Comparison of ENCODE assay signal across 23 cellular contexts in the genomic region with DNA sequence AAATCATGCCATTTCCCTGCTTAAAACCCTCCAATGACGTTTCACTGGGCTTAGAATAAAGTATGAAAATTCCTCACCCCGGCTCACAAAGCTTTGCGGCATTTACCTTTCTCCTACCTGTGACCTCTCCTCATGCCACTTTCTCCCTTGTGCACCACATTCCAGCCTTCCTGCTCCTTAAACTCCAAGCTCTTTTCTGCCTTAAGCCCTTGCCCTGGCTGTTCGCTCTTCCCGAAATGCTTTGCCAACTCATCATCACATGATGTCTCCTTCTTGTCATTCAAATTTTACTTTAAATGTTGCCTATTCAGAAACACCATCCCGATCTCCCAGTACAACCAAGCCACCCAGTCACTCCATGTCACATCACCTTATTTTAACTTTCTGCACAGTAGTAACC. TPM values are rescaled to one million over a fixed set of nuclear protein-coding genes. Genes with fewer than 3 reads are reported as not detected.
DNase-seq lines count a peak whose midpoint lies in the region; ATAC-seq and TF ChIP-seq lines count a peak whose summit lies in the region.
"Had no signal": no experiment of that assay in that cellular context is flagged by ENCODE, and none has a peak within 500 bp of the region (broad histone marks: within the 10 kb centered on the region; RNA-seq: fewer than 3 reads in every experiment).

No MANE protein-coding gene starts in this region.

- no peaks in the 10 kb centered on the region for H4K20me1 ChIP-seq in mammary epithelial cell (ENCODE audit: insufficient read depth, low read length)

- H3K4me1 Mint-ChIP-seq in endodermal cell, result peaks cover 5% of the 10 kb centered on the region

- no peak overlapping the region for H3K27ac Mint-ChIP-seq in endodermal cell
- H3K27ac Mint-ChIP-seq: CD8-positive, alpha-beta T cell; dendritic cell treated with granulocyte-macrophage colony-stimulating factor and Interleukin-4, amounts not matched to agents 40 ng/mL and 50 ng/mL, for 4 days; natural killer cell treated with Interleukin-12 subunit alpha and Interleukin-12 subunit beta and Interleukin-15 and Interleukin-18, amount 100 ng/mL, for 72 hours; type B pancreatic cell had no signal

- no TSS peak for BruUV-seq in mammary epithelial cell (replicated peaks; lab: Mats Ljungman, UMichigan)

- H3K9ac ChIP-seq in mammary epithelial cell (ENCODE audit: insufficient read depth, low read length) (no peak overlapping the region), endodermal cell (ENCODE audit: extremely low read depth, low read length, poor library complexity, severe bottlenecking) (no peak overlapping the region), mucosa of stomach (ENCODE audit: low read length) (peak overlapping the region; percentile 96)

- H3K27me3 ChIP-seq in breast epithelium (no peaks in the 10 kb centered on the region), mammary epithelial cell (ENCODE audit: insufficient read depth, low read length) (peaks cover 23% of the 10 kb centered on the region), endodermal cell (ENCODE audit: control insufficient read depth, insufficient read depth, low read length, poor library complexity, severe bottlenecking) (peaks cover 62% of the 10 kb centered on the region), mucosa of stomach (ENCODE audit: control insufficient read depth, insufficient read depth, low read length) (no peaks in the 10 kb centered on the region)
- H3K27me3 ChIP-seq: ovary, right lobe of liver had no signal

- H3K79me2 ChIP-seq in mammary epithelial cell (ENCODE audit: insufficient read depth, low read length), result no peaks in the 10 kb centered on the region

- peaks cover 0 to 5% of the 10 kb centered on the region in 2 donors for H3K4me1 ChIP-seq in breast epithelium
- H3K4me1 ChIP-seq in mammary epithelial cell (ENCODE audit: insufficient read depth, low read length), result peaks cover 15% of the 10 kb centered on the region
- no peaks in the 10 kb centered on the region for H3K4me1 ChIP-seq in endodermal cell (ENCODE audit: control insufficient read depth, insufficient read depth, low read length)
- H3K4me1 ChIP-seq in mucosa of stomach (ENCODE audit: control insufficient read depth, insufficient read depth, low read length), result peaks cover 48% of the 10 kb centered on the region

- H3K9me3 ChIP-seq in breast epithelium (no peaks in the 10 kb centered on the region), mammary epithelial cell (replicated peaks; ENCODE audit: insufficient read depth, low read length) (no peaks in the 10 kb centered on the region), endodermal cell (ENCODE audit: control insufficient read depth, low read length) (no peaks in the 10 kb centered on the region), mucosa of stomach (ENCODE audit: control insufficient read depth, low read length) (no peaks in the 10 kb centered on the region)
- H3K9me3 ChIP-seq: ovary, right lobe of liver had no signal

- no peaks in the 10 kb centered on the region for H3K36me3 Mint-ChIP-seq in endodermal cell (ENCODE audit: low read depth)

- ATAC-seq in GM21367 (IDR thresholded peaks at IDR 0.05; ENCODE audit: unreplicated experiment) (no peak), GM21825 (IDR thresholded peaks at IDR 0.05; ENCODE audit: unreplicated experiment) (no peak)
- ATAC-seq: CD8-positive, alpha-beta T cell; natural killer cell treated with Interleukin-12 subunit alpha and Interleukin-12 subunit beta and Interleukin-15 and Interleukin-18, amount 100 ng/mL, for 72 hours had no signal

- H3K27ac ChIP-seq in breast epithelium (peak overlapping the region; percentile 81 to 87), mammary epithelial cell (ENCODE audit: insufficient read depth, low read depth, low read length) (no peak overlapping the region), endodermal cell (ENCODE audit: low read depth, low read length) (no peak overlapping the region)
- H3K27ac ChIP-seq: 22Rv1, ovary had no signal

- in situ Hi-C loops in mammary epithelial cell (cut with MboI; ENCODE audit: low sequenced_read_pairs in 2 of 2), result no loop called here

- no peak overlapping the region for H3K4me2 ChIP-seq in mammary epithelial cell (ENCODE audit: insufficient read depth, low read depth, low read length)

- CTCF ChIA-PET in mammary epithelial cell (lab: Charles Lee; ENCODE audit: low non-redundant PET), result no interaction called here

- dilution Hi-C loops in mammary epithelial cell (cut with HindIII; ENCODE audit: low sequenced_read_pairs), result loop anchor here (5.0 kb wide), 2 partner anchors 55 to 65 kb away; no protein-coding TSS in a partner anchor

- H2AFZ ChIP-seq in mammary epithelial cell (ENCODE audit: low read depth, low read length), result no peak overlapping the region

- no peak for DNase-seq in breast epithelium (ENCODE audit: low spot score in 2 of 2)
- no peak for DNase-seq in mammary epithelial cell
- DNase-seq in endodermal cell, result peak; percentile 60
- DNase-seq in NCI-H2029 (lab: John Stamatoyannopoulos, UW), result no peak
- no peak for DNase-seq in GM10266 (ENCODE audit: extremely low spot score)
- DNase-seq: activated naive CD4-positive, alpha-beta T cell treated with anti-CD3 and anti-CD28 coated beads, Interleukin-2, amount 50 U/mL, for 16 hours; CD8-positive, alpha-beta T cell; GDM1; GOT3; NCI-H1092 treated with DMSO at 0.1 percent for 48 hours; NCI-H2029 treated with DMSO at 0.1 percent for 48 hours; NCI-H82; ovary; SHP77; T-helper 9 cell had no signal

- TF ChIP-seq POLR2A in breast epithelium (IDR thresholded peaks at IDR 0.05), result no peak

- H3K27me3 Mint-ChIP-seq in endodermal cell (ENCODE audit: insufficient read depth), result peaks cover 27% of the 10 kb centered on the region

- H3K4me3 Mint-ChIP-seq in endodermal cell, result no peak overlapping the region
- H3K4me3 Mint-ChIP-seq: CD8-positive, alpha-beta T cell; dendritic cell treated with granulocyte-macrophage colony-stimulating factor and Interleukin-4, amounts not matched to agents 40 ng/mL and 50 ng/mL, for 4 days; natural killer cell treated with Interleukin-12 subunit alpha and Interleukin-12 subunit beta and Interleukin-15 and Interleukin-18, amount 100 ng/mL, for 72 hours; type B pancreatic cell had no signal

- intact Hi-C loops in breast epithelium (cut with DNase I; ENCODE audit: low total_unique reads) (no loop called here), mammary epithelial cell (cut with micrococcal nuclease) (no loop called here)

- H3K4me3 ChIP-seq in breast epithelium, result peak overlapping the region in 1 of 3 donors; percentile 79
- no peak overlapping the region for H3K4me3 ChIP-seq in mammary epithelial cell (replicated peaks in 1 of 3; ENCODE audit: insufficient read depth in 1 of 3, low read depth in 2 of 3, low read length in 3 of 3)
- peak overlapping the region; percentile 81 for H3K4me3 ChIP-seq in endodermal cell (ENCODE audit: low read length)
- H3K4me3 ChIP-seq in mucosa of stomach (ENCODE audit: low read length), result no peak overlapping the region
- H3K4me3 ChIP-seq: ovary had no signal

- no peaks in the 10 kb centered on the region for H3K9me3 Mint-ChIP-seq in endodermal cell
- H3K9me3 Mint-ChIP-seq: CD8-positive, alpha-beta T cell; dendritic cell treated with granulocyte-macrophage colony-stimulating factor and Interleukin-4, amounts not matched to agents 40 ng/mL and 50 ng/mL, for 4 days; natural killer cell treated with Interleukin-12 subunit alpha and Interleukin-12 subunit beta and Interleukin-15 and Interleukin-18, amount 100 ng/mL, for 72 hours; type B pancreatic cell had no signal

- no peaks in the 10 kb centered on the region for H3K36me3 ChIP-seq in breast epithelium
- no peaks in the 10 kb centered on the region for H3K36me3 ChIP-seq in mammary epithelial cell (ENCODE audit: insufficient read depth, low read length)
- H3K36me3 ChIP-seq in endodermal cell (ENCODE audit: control insufficient read depth, insufficient read depth, low read length), result no peaks in the 10 kb centered on the region
- H3K36me3 ChIP-seq in mucosa of stomach (ENCODE audit: control insufficient read depth, insufficient read depth, low read length), result no peaks in the 10 kb centered on the region
- H3K36me3 ChIP-seq: ovary, right lobe of liver had no signal

- 89% methylated on average over 6 of the region's 6 CpGs for WGBS in mammary epithelial cell (ENCODE audit: low coverage, missing lambda C conversion rate)
- WGBS in endodermal cell (ENCODE audit: insufficient coverage in 1 of 2, insufficient read length in 1 of 2), 2 experiments, result 75 to 77% methylated on average over 6 of the region's 6 CpGs

- TF ChIP-seq CTCF in breast epithelium (IDR thresholded peaks at IDR 0.05) (no peak), mammary epithelial cell (conservative IDR thresholded peaks at IDR 0.05 in 1 of 2, IDR thresholded peaks at IDR 0.05 in 1 of 2; ENCODE audit: extremely low read depth in 1 of 2, insufficient read depth in 1 of 2, low read depth in 1 of 2, low read length in 2 of 2) (no peak), endodermal cell (conservative IDR thresholded peaks at IDR 0.05) (no peak), GM10266 (IDR thresholded peaks at IDR 0.05; ENCODE audit: control insufficient read depth, insufficient read depth, low read depth, missing control alignments) (no peak)

RNA-seq across cellular contexts. Expression of gene PLEKHA7, which starts 2.0 kb away (rescaled TPM):
- 10 to 100 TPM in 2 of 3 donors, 1 to 10 TPM in 1; 9.8 to 54.6 (median 36.7) TPM for total RNA-seq in breast epithelium
- 1 to 10 TPM; 5.8 to 5.9 TPM for total RNA-seq in mammary epithelial cell
- 4.5 TPM for polyA plus RNA-seq in mammary epithelial cell
- 7.5 TPM for polyA minus RNA-seq in mammary epithelial cell
- total RNA-seq in endodermal cell, result 10 to 100 TPM; 17.5 to 21.9 TPM
- polyA plus RNA-seq in endodermal cell (2013, experiment 1 of 2), result 19.0 TPM
- polyA plus RNA-seq in endodermal cell (2013, experiment 2 of 2), result 20.8 TPM

Comparison
In these comparisons a context has a peak if more than half of its experiments do, and no peak if none do; other contexts are left out.
1. H3K27ac ChIP-seq: peak in breast epithelium (2 of 2); none in mammary epithelial cell (single experiment) and endodermal cell (single experiment).